10 cellular contexts compared by ENCODE assay signal in the genomic region with DNA sequence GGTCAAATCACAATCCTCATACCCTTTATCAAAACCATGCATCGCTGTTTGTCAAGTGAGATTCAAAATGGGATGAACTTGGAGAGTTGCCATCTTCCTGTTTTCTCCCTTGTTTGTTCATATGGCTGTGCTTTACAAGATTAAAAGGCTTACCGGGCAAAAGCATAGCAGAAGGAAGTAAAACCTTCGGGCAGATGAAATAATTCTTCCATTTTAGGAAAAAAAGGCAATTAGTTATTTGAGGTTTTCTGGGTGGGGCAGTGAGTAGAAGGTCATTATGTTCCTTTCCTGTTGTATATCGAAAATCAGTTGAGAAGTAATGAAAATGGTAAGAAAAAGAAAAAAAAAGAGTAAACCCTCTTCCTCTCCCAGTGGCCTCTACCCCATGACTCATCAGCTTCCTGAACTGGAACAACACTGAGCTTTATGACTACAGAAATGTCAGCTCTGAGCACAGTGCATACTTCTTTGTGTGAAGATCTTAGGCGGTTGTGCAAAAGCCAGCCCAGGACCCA.
DNase-seq lines count a peak whose midpoint lies in the region; ATAC-seq and FAIRE-seq lines count a peak whose summit lies in the region.
"Had no signal": no experiment of that assay in that cellular context is flagged by ENCODE, and none has a peak within 500 bp of the region (broad histone marks: within the 10 kb centered on the region; RNA-seq: fewer than 3 reads in every experiment).

No MANE protein-coding gene starts in this region.

- H3K9me3 Mint-ChIP-seq in activated CD8-positive, alpha-beta memory T cell treated with anti-CD3 and anti-CD28 coated beads, Interleukin-2, amount 10 ng/mL, durations not matched to agents 7 days and 5 days (ENCODE audit: low read depth): peaks cover 2% of the 10 kb centered on the region
- H3K9me3 Mint-ChIP-seq in activated CD4-positive, alpha-beta memory T cell treated with anti-CD3 and anti-CD28 coated beads, Interleukin-2, amount 10 ng/mL, durations not matched to agents 7 days and 5 days: peaks cover 8% of the 10 kb centered on the region
- H3K9me3 Mint-ChIP-seq: activated B cell treated with CpG ODN at 0.5 μM for 24 hours had no signal

- no peak for DNase-seq in activated CD8-positive, alpha-beta memory T cell treated with anti-CD3 and anti-CD28 coated beads, Interleukin-2, amount 10 ng/mL, durations not matched to agents 7 days and 5 days
- no peak for DNase-seq in activated CD8-positive, alpha-beta memory T cell treated with anti-CD3 and anti-CD28 coated beads, Interleukin-2, amount 50 U/mL, for 4 hours
- DNase-seq in activated CD4-positive, alpha-beta memory T cell treated with anti-CD3 and anti-CD28 coated beads, Interleukin-2, amount 10 ng/mL, durations not matched to agents 7 days and 5 days: peak; percentile 16
- DNase-seq in islet precursor cell (peak; percentile 51), urothelium cell line (ENCODE audit: low spot score) (peak; percentile 65), NCI-H446 (lab: John Stamatoyannopoulos, UW) (no peak), HuH-7 (ENCODE audit: low spot score) (no peak)
- DNase-seq in stimulated activated CD8-positive, alpha-beta memory T cell treated with anti-CD3 and anti-CD28 coated beads, Interleukin-4, amount 100 ng/mL, for 48 hours: no peak
- DNase-seq: activated B cell treated with CpG ODN at 0.5 μM for 24 hours had no signal

- CTCF ChIA-PET in activated CD8-positive, alpha-beta memory T cell treated with anti-CD3 and anti-CD28 coated beads, Interleukin-2, amount 10 ng/mL, durations not matched to agents 7 days and 5 days (lab: Charles Lee): no interaction called here
- CTCF ChIA-PET in activated CD4-positive, alpha-beta memory T cell treated with anti-CD3 and anti-CD28 coated beads, Interleukin-2, amount 10 ng/mL, durations not matched to agents 7 days and 5 days (lab: Charles Lee): no interaction called here

- no peaks in the 10 kb centered on the region for H3K36me3 Mint-ChIP-seq in activated CD8-positive, alpha-beta memory T cell treated with anti-CD3 and anti-CD28 coated beads, Interleukin-2, amount 10 ng/mL, durations not matched to agents 7 days and 5 days
- H3K36me3 Mint-ChIP-seq in activated CD4-positive, alpha-beta memory T cell treated with anti-CD3 and anti-CD28 coated beads, Interleukin-2, amount 10 ng/mL, durations not matched to agents 7 days and 5 days (ENCODE audit: low read depth): no peaks in the 10 kb centered on the region

- no peak overlapping the region for H3K4me3 Mint-ChIP-seq in activated CD8-positive, alpha-beta memory T cell treated with anti-CD3 and anti-CD28 coated beads, Interleukin-2, amount 10 ng/mL, durations not matched to agents 7 days and 5 days
- no peak overlapping the region for H3K4me3 Mint-ChIP-seq in activated CD4-positive, alpha-beta memory T cell treated with anti-CD3 and anti-CD28 coated beads, Interleukin-2, amount 10 ng/mL, durations not matched to agents 7 days and 5 days
- H3K4me3 Mint-ChIP-seq: activated B cell treated with CpG ODN at 0.5 μM for 24 hours had no signal

- no peak overlapping the region for H3K27ac Mint-ChIP-seq in activated CD8-positive, alpha-beta memory T cell treated with anti-CD3 and anti-CD28 coated beads, Interleukin-2, amount 10 ng/mL, durations not matched to agents 7 days and 5 days
- H3K27ac Mint-ChIP-seq in activated CD4-positive, alpha-beta memory T cell treated with anti-CD3 and anti-CD28 coated beads, Interleukin-2, amount 10 ng/mL, durations not matched to agents 7 days and 5 days: no peak overlapping the region
- H3K27ac Mint-ChIP-seq: activated B cell treated with CpG ODN at 0.5 μM for 24 hours had no signal

- FAIRE-seq in urothelium cell line (lab: Jason Lieb, UNC): no peak
- FAIRE-seq: D721Med had no signal

- POLR2A ChIA-PET in activated CD4-positive, alpha-beta memory T cell treated with anti-CD3 and anti-CD28 coated beads, Interleukin-2, amount 10 ng/mL, durations not matched to agents 7 days and 5 days (lab: Charles Lee): no interaction called here

- ATAC-seq in activated CD8-positive, alpha-beta memory T cell treated with anti-CD3 and anti-CD28 coated beads, Interleukin-2, amount 10 ng/mL, durations not matched to agents 7 days and 5 days: peak; percentile 47

- H3K4me1 Mint-ChIP-seq in activated CD8-positive, alpha-beta memory T cell treated with anti-CD3 and anti-CD28 coated beads, Interleukin-2, amount 10 ng/mL, durations not matched to agents 7 days and 5 days: no peaks in the 10 kb centered on the region
- no peaks in the 10 kb centered on the region for H3K4me1 Mint-ChIP-seq in activated CD4-positive, alpha-beta memory T cell treated with anti-CD3 and anti-CD28 coated beads, Interleukin-2, amount 10 ng/mL, durations not matched to agents 7 days and 5 days
- H3K4me1 Mint-ChIP-seq: activated B cell treated with CpG ODN at 0.5 μM for 24 hours had no signal

- H3K27me3 Mint-ChIP-seq in activated CD8-positive, alpha-beta memory T cell treated with anti-CD3 and anti-CD28 coated beads, Interleukin-2, amount 10 ng/mL, durations not matched to agents 7 days and 5 days: peaks cover 3% of the 10 kb centered on the region
- H3K27me3 Mint-ChIP-seq in activated CD4-positive, alpha-beta memory T cell treated with anti-CD3 and anti-CD28 coated beads, Interleukin-2, amount 10 ng/mL, durations not matched to agents 7 days and 5 days: no peaks in the 10 kb centered on the region
- H3K27me3 Mint-ChIP-seq: activated B cell treated with CpG ODN at 0.5 μM for 24 hours had no signal

Comparison
In these comparisons a context has a peak if more than half of its experiments do, and no peak if none do; other contexts are left out.
1. DNase-seq: peak in activated CD4-positive, alpha-beta memory T cell treated with anti-CD3 and anti-CD28 coated beads, Interleukin-2, amount 10 ng/mL, durations not matched to agents 7 days and 5 days (single experiment), islet precursor cell (single experiment) and urothelium cell line (single experiment); none in activated CD8-positive, alpha-beta memory T cell treated with anti-CD3 and anti-CD28 coated beads, Interleukin-2, amount 10 ng/mL, durations not matched to agents 7 days and 5 days (single experiment), activated CD8-positive, alpha-beta memory T cell treated with anti-CD3 and anti-CD28 coated beads, Interleukin-2, amount 50 U/mL, for 4 hours (single experiment), NCI-H446 (0 of 2), HuH-7 (single experiment) and stimulated activated CD8-positive, alpha-beta memory T cell treated with anti-CD3 and anti-CD28 coated beads, Interleukin-4, amount 100 ng/mL, for 48 hours (single experiment).